Comparison of ENCODE assay signal across 7 cellular contexts in genomic region chr17:80219013-80219776, GRCh38.
A peak's percentile ranks its signal among the peaks of the same experiment; 100 is the strongest.
DNase-seq lines count a peak whose midpoint lies in the region; ATAC-seq and TF ChIP-seq lines count a peak whose summit lies in the region.

No MANE protein-coding gene starts in this region.

- H3K9ac ChIP-seq in NT2/D1 (ENCODE audit: insufficient read length, low read depth) (peak overlapping the region; percentile 96), mucosa of stomach (ENCODE audit: low read length) (peak overlapping the region; percentile 96)

- H3K4me1 ChIP-seq in NT2/D1 (ENCODE audit: insufficient read depth, insufficient read length) (peaks cover 8% of the 10 kb centered on the region), mucosa of stomach (ENCODE audit: control insufficient read depth, insufficient read depth, low read length) (peaks cover 18% of the 10 kb centered on the region)

- H3K27me3 ChIP-seq in NT2/D1 (ENCODE audit: insufficient read depth, insufficient read length) = no peaks in the 10 kb centered on the region
- no peaks in the 10 kb centered on the region for H3K27me3 ChIP-seq in mucosa of stomach (ENCODE audit: control insufficient read depth, insufficient read depth, low read length)

- H3K36me3 ChIP-seq in NT2/D1 (ENCODE audit: insufficient read depth, insufficient read length, low read length) (peaks cover 61% of the 10 kb centered on the region), mucosa of stomach (ENCODE audit: control insufficient read depth, insufficient read depth, low read length) (peaks cover 5% of the 10 kb centered on the region)

- no peaks in the 10 kb centered on the region for H3K9me3 ChIP-seq in NT2/D1 (ENCODE audit: insufficient read depth, low read length)
- H3K9me3 ChIP-seq in mucosa of stomach (ENCODE audit: control insufficient read depth, low read length) = no peaks in the 10 kb centered on the region

- ATAC-seq in GM18520 (IDR thresholded peaks at IDR 0.05; ENCODE audit: unreplicated experiment) (peak; percentile 51), HG03432 (IDR thresholded peaks at IDR 0.05; ENCODE audit: unreplicated experiment) (peak; percentile 48)

- peak overlapping the region; percentile 84 for H3K4me3 ChIP-seq in NT2/D1 (ENCODE audit: insufficient read length, low read depth)
- peak overlapping the region; percentile 74 for H3K4me3 ChIP-seq in epithelial cell of esophagus (ENCODE audit: low read length)
- peak overlapping the region; percentile 84 for H3K4me3 ChIP-seq in mucosa of stomach (ENCODE audit: low read length)

- TF ChIP-seq CTCF in epithelial cell of esophagus (IDR thresholded peaks at IDR 0.05; ENCODE audit: insufficient read depth, low read depth, low read length, missing control alignments) = no peak

- no peak for DNase-seq in NT2/D1 (ENCODE audit: low read depth, low spot score)
- DNase-seq in activated CD8-positive, alpha-beta memory T cell treated with anti-CD3 and anti-CD28 coated beads, Interleukin-2, amount 50 U/mL, for 1 hour (ENCODE audit: extremely low read depth) = peak; percentile 92
- peak; percentile 52 for DNase-seq in epithelial cell of esophagus (ENCODE audit: low read depth)
- peak; percentile 87 for DNase-seq in stimulated activated CD8-positive, alpha-beta memory T cell treated with anti-CD3 and anti-CD28 coated beads, Interleukin-7, amount 100 ng/mL, for 24 hours (ENCODE audit: low read depth)
